In the genomic region with DNA sequence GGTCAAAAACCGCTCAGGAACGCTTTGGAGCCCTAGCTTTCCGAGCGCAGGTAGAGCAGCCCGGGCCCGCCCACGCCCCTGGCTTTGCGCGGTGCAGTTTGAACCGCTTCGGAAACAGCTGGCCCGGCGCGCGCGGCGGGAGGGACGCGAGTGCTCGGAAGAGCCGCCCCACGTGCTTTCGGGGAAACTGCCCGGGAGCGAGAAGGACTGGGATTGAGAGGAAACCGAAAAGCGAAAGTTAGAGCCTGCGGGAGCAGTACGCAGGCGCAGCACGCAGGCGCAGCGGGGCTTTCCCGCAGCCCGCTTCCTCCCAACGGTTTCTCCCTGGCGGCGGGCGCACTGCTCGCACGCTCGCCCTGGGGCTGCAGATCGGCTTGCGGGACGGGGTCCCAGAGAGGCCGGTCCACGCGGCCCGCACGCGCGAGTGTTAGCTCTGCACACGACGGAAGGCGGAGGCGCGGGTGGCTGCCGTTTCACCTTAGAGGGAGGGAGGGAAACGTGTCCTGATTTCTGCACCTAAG, we compare ENCODE assay signal across 1 cellular context.
TF ChIP-seq lines count a peak whose summit lies in the region.

No MANE protein-coding gene starts in this region.

TF ChIP-seq in HepG2, 621 proteins besides CTCF, POLR2A, EP300 and RAD21 (continued from another document and continues in another):
- peak; percentile 84; the same call in 1 of the 2 replicates for TF ChIP-seq CENPT (CRISPR knock-in tag; IDR thresholded peaks at IDR 0.05; ENCODE audit: low read depth)
- TF ChIP-seq TARDBP (CRISPR knock-in tag; IDR thresholded peaks at IDR 0.05): peak; percentile 100
- TF ChIP-seq, protein P1, sequence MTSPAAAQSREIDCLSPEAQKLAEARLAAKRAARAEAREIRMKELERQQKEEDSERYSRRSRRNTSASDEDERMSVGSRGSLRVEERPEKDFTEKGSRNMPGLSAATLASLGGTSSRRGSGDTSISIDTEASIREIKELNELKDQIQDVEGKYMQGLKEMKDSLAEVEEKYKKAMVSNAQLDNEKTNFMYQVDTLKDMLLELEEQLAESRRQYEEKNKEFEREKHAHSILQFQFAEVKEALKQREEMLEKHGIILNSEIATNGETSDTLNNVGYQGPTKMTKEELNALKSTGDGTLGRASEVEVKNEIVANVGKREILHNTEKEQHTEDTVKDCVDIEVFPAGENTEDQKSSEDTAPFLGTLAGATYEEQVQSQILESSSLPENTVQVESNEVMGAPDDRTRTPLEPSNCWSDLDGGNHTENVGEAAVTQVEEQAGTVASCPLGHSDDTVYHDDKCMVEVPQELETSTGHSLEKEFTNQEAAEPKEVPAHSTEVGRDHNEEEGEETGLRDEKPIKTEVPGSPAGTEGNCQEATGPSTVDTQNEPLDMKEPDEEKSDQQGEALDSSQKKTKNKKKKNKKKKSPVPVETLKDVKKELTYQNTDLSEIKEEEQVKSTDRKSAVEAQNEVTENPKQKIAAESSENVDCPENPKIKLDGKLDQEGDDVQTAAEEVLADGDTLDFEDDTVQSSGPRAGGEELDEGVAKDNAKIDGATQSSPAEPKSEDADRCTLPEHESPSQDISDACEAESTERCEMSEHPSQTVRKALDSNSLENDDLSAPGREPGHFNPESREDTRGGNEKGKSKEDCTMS (CRISPR knock-in tag; conservative IDR thresholded peaks at IDR 0.05): 0 out of 2 replicates have a peak, but pooled peaks have one; percentile 80
- TF ChIP-seq ZNF446 (CRISPR knock-in tag; IDR thresholded peaks at IDR 0.05): peak; percentile 99
- TF ChIP-seq SP140L (CRISPR knock-in tag; IDR thresholded peaks at IDR 0.05; ENCODE audit: borderline replicate concordance): peak; percentile 99
- no peak; the same call in 1 of the 2 replicates for TF ChIP-seq TBX3 (IDR thresholded peaks at IDR 0.05; ENCODE audit: borderline replicate concordance)
- peak; percentile 99 for TF ChIP-seq ZNF331 (CRISPR knock-in tag; IDR thresholded peaks at IDR 0.05)
- peak; percentile 99 for TF ChIP-seq HIVEP1 (CRISPR knock-in tag; IDR thresholded peaks at IDR 0.05)
- TF ChIP-seq, protein P2, sequence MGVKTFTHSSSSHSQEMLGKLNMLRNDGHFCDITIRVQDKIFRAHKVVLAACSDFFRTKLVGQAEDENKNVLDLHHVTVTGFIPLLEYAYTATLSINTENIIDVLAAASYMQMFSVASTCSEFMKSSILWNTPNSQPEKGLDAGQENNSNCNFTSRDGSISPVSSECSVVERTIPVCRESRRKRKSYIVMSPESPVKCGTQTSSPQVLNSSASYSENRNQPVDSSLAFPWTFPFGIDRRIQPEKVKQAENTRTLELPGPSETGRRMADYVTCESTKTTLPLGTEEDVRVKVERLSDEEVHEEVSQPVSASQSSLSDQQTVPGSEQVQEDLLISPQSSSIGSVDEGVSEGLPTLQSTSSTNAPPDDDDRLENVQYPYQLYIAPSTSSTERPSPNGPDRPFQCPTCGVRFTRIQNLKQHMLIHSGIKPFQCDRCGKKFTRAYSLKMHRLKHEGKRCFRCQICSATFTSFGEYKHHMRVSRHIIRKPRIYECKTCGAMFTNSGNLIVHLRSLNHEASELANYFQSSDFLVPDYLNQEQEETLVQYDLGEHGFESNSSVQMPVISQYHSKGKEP (CRISPR knock-in tag; IDR thresholded peaks at IDR 0.05): peak; percentile 95; the same call in 1 of the 2 replicates
- TF ChIP-seq, protein P3, sequence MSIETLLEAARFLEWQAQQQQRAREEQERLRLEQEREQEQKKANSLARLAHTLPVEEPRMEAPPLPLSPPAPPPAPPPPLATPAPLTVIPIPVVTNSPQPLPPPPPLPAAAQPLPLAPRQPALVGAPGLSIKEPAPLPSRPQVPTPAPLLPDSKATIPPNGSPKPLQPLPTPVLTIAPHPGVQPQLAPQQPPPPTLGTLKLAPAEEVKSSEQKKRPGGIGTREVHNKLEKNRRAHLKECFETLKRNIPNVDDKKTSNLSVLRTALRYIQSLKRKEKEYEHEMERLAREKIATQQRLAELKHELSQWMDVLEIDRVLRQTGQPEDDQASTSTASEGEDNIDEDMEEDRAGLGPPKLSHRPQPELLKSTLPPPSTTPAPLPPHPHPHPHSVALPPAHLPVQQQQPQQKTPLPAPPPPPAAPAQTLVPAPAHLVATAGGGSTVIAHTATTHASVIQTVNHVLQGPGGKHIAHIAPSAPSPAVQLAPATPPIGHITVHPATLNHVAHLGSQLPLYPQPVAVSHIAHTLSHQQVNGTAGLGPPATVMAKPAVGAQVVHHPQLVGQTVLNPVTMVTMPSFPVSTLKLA (IDR thresholded peaks at IDR 0.05): peak; percentile 99
- TF ChIP-seq ZNF34 (CRISPR knock-in tag; IDR thresholded peaks at IDR 0.05; ENCODE audit: borderline replicate concordance): peak; percentile 14; the same call in 1 of the 2 replicates
- peak; percentile 90; the same call in 1 of the 2 replicates for TF ChIP-seq PAX8 (CRISPR knock-in tag; IDR thresholded peaks at IDR 0.05; ENCODE audit: borderline replicate concordance)
- TF ChIP-seq NR2F6 (IDR thresholded peaks at IDR 0.05): no peak
- TF ChIP-seq NR2F6 (CRISPR knock-in tag; IDR thresholded peaks at IDR 0.05): peak; percentile 87; the same call in 1 of the 2 replicates
- no peak for TF ChIP-seq PLRG1 (conservative IDR thresholded peaks at IDR 0.05)
- peak; percentile 98 for TF ChIP-seq ZNF224 (CRISPR knock-in tag; IDR thresholded peaks at IDR 0.05)
- TF ChIP-seq TAF15 (IDR thresholded peaks at IDR 0.05; ENCODE audit: low read depth, low read length, poor library complexity, severe bottlenecking): peak; percentile 87
- TF ChIP-seq PAWR (CRISPR knock-in tag; IDR thresholded peaks at IDR 0.05; ENCODE audit: borderline replicate concordance): no peak; the same call in 1 of the 2 replicates
- peak; percentile 81; the same call in 1 of the 2 replicates for TF ChIP-seq ZKSCAN1 (IDR thresholded peaks at IDR 0.05; ENCODE audit: low read length)
- TF ChIP-seq SMAD3 (CRISPR knock-in tag; IDR thresholded peaks at IDR 0.05): peak; percentile 100
- TF ChIP-seq, protein P4, sequence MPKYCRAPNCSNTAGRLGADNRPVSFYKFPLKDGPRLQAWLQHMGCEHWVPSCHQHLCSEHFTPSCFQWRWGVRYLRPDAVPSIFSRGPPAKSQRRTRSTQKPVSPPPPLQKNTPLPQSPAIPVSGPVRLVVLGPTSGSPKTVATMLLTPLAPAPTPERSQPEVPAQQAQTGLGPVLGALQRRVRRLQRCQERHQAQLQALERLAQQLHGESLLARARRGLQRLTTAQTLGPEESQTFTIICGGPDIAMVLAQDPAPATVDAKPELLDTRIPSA (CRISPR knock-in tag; IDR thresholded peaks at IDR 0.05; ENCODE audit: borderline replicate concordance): peak; percentile 89; the same call in 1 of the 2 replicates
- TF ChIP-seq SOX5 (CRISPR knock-in tag; IDR thresholded peaks at IDR 0.05; ENCODE audit: borderline replicate concordance): peak; percentile 95
- TF ChIP-seq, protein P5, sequence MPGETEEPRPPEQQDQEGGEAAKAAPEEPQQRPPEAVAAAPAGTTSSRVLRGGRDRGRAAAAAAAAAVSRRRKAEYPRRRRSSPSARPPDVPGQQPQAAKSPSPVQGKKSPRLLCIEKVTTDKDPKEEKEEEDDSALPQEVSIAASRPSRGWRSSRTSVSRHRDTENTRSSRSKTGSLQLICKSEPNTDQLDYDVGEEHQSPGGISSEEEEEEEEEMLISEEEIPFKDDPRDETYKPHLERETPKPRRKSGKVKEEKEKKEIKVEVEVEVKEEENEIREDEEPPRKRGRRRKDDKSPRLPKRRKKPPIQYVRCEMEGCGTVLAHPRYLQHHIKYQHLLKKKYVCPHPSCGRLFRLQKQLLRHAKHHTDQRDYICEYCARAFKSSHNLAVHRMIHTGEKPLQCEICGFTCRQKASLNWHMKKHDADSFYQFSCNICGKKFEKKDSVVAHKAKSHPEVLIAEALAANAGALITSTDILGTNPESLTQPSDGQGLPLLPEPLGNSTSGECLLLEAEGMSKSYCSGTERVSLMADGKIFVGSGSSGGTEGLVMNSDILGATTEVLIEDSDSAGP (CRISPR knock-in tag; IDR thresholded peaks at IDR 0.05; ENCODE audit: borderline replicate concordance): peak; percentile 97
- peak; percentile 92 for TF ChIP-seq ZNF777 (CRISPR knock-in tag; IDR thresholded peaks at IDR 0.05)
- peak; percentile 93 for TF ChIP-seq ZNF768 (CRISPR knock-in tag; IDR thresholded peaks at IDR 0.05)
- peak; percentile 100 for TF ChIP-seq RBFOX2 (IDR thresholded peaks at IDR 0.05; ENCODE audit: low read depth, low read length)
- TF ChIP-seq ZNF354B (CRISPR knock-in tag; IDR thresholded peaks at IDR 0.05): peak; percentile 98
- peak; percentile 94 for TF ChIP-seq MEIS2 (CRISPR knock-in tag; IDR thresholded peaks at IDR 0.05)
- TF ChIP-seq IRX3 (CRISPR knock-in tag; IDR thresholded peaks at IDR 0.05; ENCODE audit: borderline replicate concordance, low read depth): peak; percentile 99
- TF ChIP-seq ZSCAN20 (CRISPR knock-in tag; IDR thresholded peaks at IDR 0.05; ENCODE audit: borderline replicate concordance): peak; percentile 99; the same call in 1 of the 2 replicates
- TF ChIP-seq ZNF878 (CRISPR knock-in tag; IDR thresholded peaks at IDR 0.05): peak; percentile 100
- TF ChIP-seq, protein P6, sequence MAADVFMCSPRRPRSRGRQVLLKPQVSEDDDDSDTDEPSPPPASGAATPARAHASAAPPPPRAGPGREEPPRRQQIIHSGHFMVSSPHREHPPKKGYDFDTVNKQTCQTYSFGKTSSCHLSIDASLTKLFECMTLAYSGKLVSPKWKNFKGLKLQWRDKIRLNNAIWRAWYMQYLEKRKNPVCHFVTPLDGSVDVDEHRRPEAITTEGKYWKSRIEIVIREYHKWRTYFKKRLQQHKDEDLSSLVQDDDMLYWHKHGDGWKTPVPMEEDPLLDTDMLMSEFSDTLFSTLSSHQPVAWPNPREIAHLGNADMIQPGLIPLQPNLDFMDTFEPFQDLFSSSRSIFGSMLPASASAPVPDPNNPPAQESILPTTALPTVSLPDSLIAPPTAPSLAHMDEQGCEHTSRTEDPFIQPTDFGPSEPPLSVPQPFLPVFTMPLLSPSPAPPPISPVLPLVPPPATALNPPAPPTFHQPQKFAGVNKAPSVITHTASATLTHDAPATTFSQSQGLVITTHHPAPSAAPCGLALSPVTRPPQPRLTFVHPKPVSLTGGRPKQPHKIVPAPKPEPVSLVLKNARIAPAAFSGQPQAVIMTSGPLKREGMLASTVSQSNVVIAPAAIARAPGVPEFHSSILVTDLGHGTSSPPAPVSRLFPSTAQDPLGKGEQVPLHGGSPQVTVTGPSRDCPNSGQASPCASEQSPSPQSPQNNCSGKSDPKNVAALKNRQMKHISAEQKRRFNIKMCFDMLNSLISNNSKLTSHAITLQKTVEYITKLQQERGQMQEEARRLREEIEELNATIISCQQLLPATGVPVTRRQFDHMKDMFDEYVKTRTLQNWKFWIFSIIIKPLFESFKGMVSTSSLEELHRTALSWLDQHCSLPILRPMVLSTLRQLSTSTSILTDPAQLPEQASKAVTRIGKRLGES (CRISPR knock-in tag; IDR thresholded peaks at IDR 0.05; ENCODE audit: borderline replicate concordance): peak; percentile 79; the same call in 1 of the 2 replicates
- peak; percentile 94 for TF ChIP-seq ZNF558 (CRISPR knock-in tag; IDR thresholded peaks at IDR 0.05; ENCODE audit: borderline replicate concordance)
- peak; percentile 94; the same call in 1 of the 2 replicates for TF ChIP-seq ZNF720 (CRISPR knock-in tag; IDR thresholded peaks at IDR 0.05)
- peak; percentile 98; the same call in 1 of the 2 replicates for TF ChIP-seq ZNF546 (CRISPR knock-in tag; conservative IDR thresholded peaks at IDR 0.05)
- TF ChIP-seq ZNF484 (CRISPR knock-in tag; IDR thresholded peaks at IDR 0.05; ENCODE audit: borderline replicate concordance, low read depth): no peak
- peak; percentile 99 for TF ChIP-seq ELF3 (CRISPR knock-in tag; IDR thresholded peaks at IDR 0.05)
- TF ChIP-seq, protein P7, sequence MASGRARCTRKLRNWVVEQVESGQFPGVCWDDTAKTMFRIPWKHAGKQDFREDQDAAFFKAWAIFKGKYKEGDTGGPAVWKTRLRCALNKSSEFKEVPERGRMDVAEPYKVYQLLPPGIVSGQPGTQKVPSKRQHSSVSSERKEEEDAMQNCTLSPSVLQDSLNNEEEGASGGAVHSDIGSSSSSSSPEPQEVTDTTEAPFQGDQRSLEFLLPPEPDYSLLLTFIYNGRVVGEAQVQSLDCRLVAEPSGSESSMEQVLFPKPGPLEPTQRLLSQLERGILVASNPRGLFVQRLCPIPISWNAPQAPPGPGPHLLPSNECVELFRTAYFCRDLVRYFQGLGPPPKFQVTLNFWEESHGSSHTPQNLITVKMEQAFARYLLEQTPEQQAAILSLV (CRISPR knock-in tag; IDR thresholded peaks at IDR 0.05; ENCODE audit: borderline replicate concordance): peak; percentile 98
- no peak for TF ChIP-seq ZNF282 (IDR thresholded peaks at IDR 0.05; ENCODE audit: partially characterized antibody)
- TF ChIP-seq CENPX (CRISPR knock-in tag; IDR thresholded peaks at IDR 0.05): no peak
- TF ChIP-seq, protein P8, sequence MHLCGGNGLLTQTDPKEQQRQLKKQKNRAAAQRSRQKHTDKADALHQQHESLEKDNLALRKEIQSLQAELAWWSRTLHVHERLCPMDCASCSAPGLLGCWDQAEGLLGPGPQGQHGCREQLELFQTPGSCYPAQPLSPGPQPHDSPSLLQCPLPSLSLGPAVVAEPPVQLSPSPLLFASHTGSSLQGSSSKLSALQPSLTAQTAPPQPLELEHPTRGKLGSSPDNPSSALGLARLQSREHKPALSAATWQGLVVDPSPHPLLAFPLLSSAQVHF (CRISPR knock-in tag; IDR thresholded peaks at IDR 0.05): peak; percentile 100
- TF ChIP-seq MIER3 (CRISPR knock-in tag; IDR thresholded peaks at IDR 0.05; ENCODE audit: borderline replicate concordance): peak; percentile 100
- TF ChIP-seq, protein P9, sequence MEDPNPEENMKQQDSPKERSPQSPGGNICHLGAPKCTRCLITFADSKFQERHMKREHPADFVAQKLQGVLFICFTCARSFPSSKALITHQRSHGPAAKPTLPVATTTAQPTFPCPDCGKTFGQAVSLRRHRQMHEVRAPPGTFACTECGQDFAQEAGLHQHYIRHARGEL (CRISPR knock-in tag; IDR thresholded peaks at IDR 0.05): peak; percentile 95
- TF ChIP-seq ZBTB1 (CRISPR knock-in tag; IDR thresholded peaks at IDR 0.05; ENCODE audit: borderline replicate concordance): peak; percentile 93; the same call in 1 of the 2 replicates
- peak; percentile 71 for TF ChIP-seq HCFC1 (IDR thresholded peaks at IDR 0.05; ENCODE audit: low read depth, low read length)
- peak; percentile 92 for TF ChIP-seq MEF2D (CRISPR knock-in tag; IDR thresholded peaks at IDR 0.05)
- TF ChIP-seq ZNF556 (CRISPR knock-in tag; IDR thresholded peaks at IDR 0.05; ENCODE audit: borderline replicate concordance): peak; percentile 95
- TF ChIP-seq, protein P10, sequence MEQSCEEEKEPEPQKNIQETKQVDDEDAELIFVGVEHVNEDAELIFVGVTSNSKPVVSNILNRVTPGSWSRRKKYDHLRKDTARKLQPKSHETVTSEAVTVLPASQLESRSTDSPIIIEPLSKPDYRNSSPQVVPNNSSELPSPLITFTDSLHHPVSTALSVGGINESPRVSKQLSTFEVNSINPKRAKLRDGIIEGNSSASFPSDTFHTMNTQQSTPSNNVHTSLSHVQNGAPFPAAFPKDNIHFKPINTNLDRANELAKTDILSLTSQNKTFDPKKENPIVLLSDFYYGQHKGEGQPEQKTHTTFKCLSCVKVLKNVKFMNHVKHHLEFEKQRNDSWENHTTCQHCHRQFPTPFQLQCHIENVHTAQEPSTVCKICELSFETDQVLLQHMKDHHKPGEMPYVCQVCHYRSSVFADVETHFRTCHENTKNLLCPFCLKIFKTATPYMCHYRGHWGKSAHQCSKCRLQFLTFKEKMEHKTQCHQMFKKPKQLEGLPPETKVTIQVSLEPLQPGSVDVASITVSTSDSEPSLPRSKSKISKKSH (CRISPR knock-in tag; IDR thresholded peaks at IDR 0.05; ENCODE audit: borderline replicate concordance): peak; percentile 97
- peak; percentile 99 for TF ChIP-seq ZNF124 (CRISPR knock-in tag; IDR thresholded peaks at IDR 0.05)
- no peak for TF ChIP-seq NFIB (CRISPR knock-in tag; IDR thresholded peaks at IDR 0.05; ENCODE audit: borderline replicate concordance)
